In the genomic region with DNA sequence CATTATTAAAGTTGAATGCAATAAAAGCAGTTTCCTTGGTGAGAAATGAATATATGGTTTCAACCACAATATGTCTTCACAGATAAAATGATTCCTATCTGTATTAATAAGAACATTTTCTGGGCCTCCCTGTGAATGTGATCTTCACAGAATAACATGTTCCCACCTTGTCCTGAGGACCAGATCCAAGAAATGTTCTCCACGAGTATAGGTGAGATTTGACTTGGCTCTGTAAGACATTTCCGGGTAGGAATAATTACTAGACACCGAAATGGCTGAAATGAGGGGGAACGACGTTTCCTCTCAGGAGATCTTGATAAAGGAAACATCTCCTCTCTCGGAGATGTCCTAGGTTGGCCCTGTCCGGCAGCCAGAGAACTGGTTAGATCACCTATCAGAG, we compare ENCODE assay signal across 31 cellular contexts.
"Had no signal": no experiment of that assay in that cellular context is flagged by ENCODE, and none has a peak within 500 bp of the region (broad histone marks: within the 10 kb centered on the region; RNA-seq: fewer than 3 reads in every experiment).

No MANE protein-coding gene starts in this region.

- H3K27ac ChIP-seq: adrenal gland, body of pancreas, KMS-11, PC-9, RWPE1 had no signal

- H3K36me3 Mint-ChIP-seq: activated CD4-positive, alpha-beta memory T cell treated with anti-CD3 and anti-CD28 coated beads for 36 hours; activated naive CD4-positive, alpha-beta T cell treated with anti-CD3 and anti-CD28 coated beads, Interleukin-2, amount 50 U/mL, for 72 hours; T-cell; WTC11 had no signal

- H3K9me3 Mint-ChIP-seq: activated CD4-positive, alpha-beta memory T cell treated with anti-CD3 and anti-CD28 coated beads for 36 hours; activated naive CD4-positive, alpha-beta T cell treated with anti-CD3 and anti-CD28 coated beads for 36 hours; activated naive CD4-positive, alpha-beta T cell treated with anti-CD3 and anti-CD28 coated beads, Interleukin-2, amount 50 U/mL, for 72 hours; activated T-cell treated with anti-CD3 and anti-CD28 coated beads, Interleukin-2, amount 50 U/mL, for 4 hours; activated T-helper 1 cell treated with anti-CD3 and anti-CD28 coated beads, Interleukin-12 subunit alpha, Interleukin-12 subunit beta, Interleukin-2, Interleukin-4 antibody, amounts not matched to agents 30 ng/mL and 10 ng/mL and 1 ng/mL, durations not matched to agents 14 hours and 24 hours and 36 hours; T-cell; WTC11 had no signal

- DNase-seq: activated CD4-positive, alpha-beta memory T cell treated with anti-CD3 and anti-CD28 coated beads for 36 hours; activated CD4-positive, alpha-beta T cell treated with anti-CD3 and anti-CD28 coated beads for 4 hours; activated CD4-positive, alpha-beta T cell treated with anti-CD3 and anti-CD28 coated beads, Interleukin-2, amount 50 U/mL, for 1 hour; activated CD4-positive, CD25-positive, alpha-beta regulatory T cell treated with anti-CD3 and anti-CD28 coated beads, Interleukin-2, amount 50 U/mL, for 72 hours; activated CD8-positive, alpha-beta memory T cell treated with anti-CD3 and anti-CD28 coated beads, Interleukin-2, amount 50 U/mL, for 4 hours; activated gamma-delta T cell treated with Interleukin-2 at 50 U/mL for 16 hours; activated naive CD4-positive, alpha-beta T cell treated with anti-CD3 and anti-CD28 coated beads for 36 hours; activated T-cell treated with anti-CD3 and anti-CD28 coated beads for 4 hours; activated T-cell treated with anti-CD3 and anti-CD28 coated beads, Interleukin-2, amount 50 U/mL, for 4 hours; adrenal gland; body of pancreas; caudate nucleus; NCI-H1105; NCI-H1417 treated with DMSO at 0.1 percent for 48 hours; NCI-H187 treated with DMSO at 0.1 percent for 48 hours; NCI-H2107; NCI-H2171; NCI-H510A; NCI-H526; NCI-H748 treated with DMSO at 0.1 percent for 48 hours; NK-92 treated with Interleukin-12 subunit alpha and Interleukin-12 subunit beta, amount 100 ng/mL, for 24 hours; PC-9; SIG-M5; T-cell; T-helper 17 cell; T-helper 9 cell had no signal

- H3K9me3 ChIP-seq: adrenal gland, body of pancreas had no signal

- H3K27me3 ChIP-seq: adrenal gland, body of pancreas had no signal

- H3K4me1 Mint-ChIP-seq: T-cell had no signal

- H3K36me3 ChIP-seq: adrenal gland had no signal

- H3K4me3 ChIP-seq: adrenal gland, body of pancreas, PC-9 had no signal

- H3K27ac Mint-ChIP-seq: activated CD4-positive, alpha-beta memory T cell treated with anti-CD3 and anti-CD28 coated beads for 36 hours; activated naive CD4-positive, alpha-beta T cell treated with anti-CD3 and anti-CD28 coated beads for 36 hours; activated naive CD4-positive, alpha-beta T cell treated with anti-CD3 and anti-CD28 coated beads, Interleukin-2, amount 50 U/mL, for 72 hours; activated T-helper 1 cell treated with anti-CD3 and anti-CD28 coated beads, Interleukin-12 subunit alpha, Interleukin-12 subunit beta, Interleukin-2, Interleukin-4 antibody, amounts not matched to agents 30 ng/mL and 10 ng/mL and 1 ng/mL, durations not matched to agents 14 hours and 24 hours and 36 hours; T-cell; T-helper 17 cell; WTC11 had no signal

- H3K4me1 ChIP-seq: adrenal gland had no signal

- H3K4me3 Mint-ChIP-seq: activated CD4-positive, alpha-beta memory T cell treated with anti-CD3 and anti-CD28 coated beads for 36 hours; activated naive CD4-positive, alpha-beta T cell treated with anti-CD3 and anti-CD28 coated beads for 36 hours; activated T-cell treated with anti-CD3 and anti-CD28 coated beads, Interleukin-2, amount 50 U/mL, for 4 hours; activated T-helper 1 cell treated with anti-CD3 and anti-CD28 coated beads, Interleukin-12 subunit alpha, Interleukin-12 subunit beta, Interleukin-2, Interleukin-4 antibody, amounts not matched to agents 30 ng/mL and 10 ng/mL and 1 ng/mL, durations not matched to agents 14 hours and 24 hours and 36 hours; T-cell; T-helper 17 cell; WTC11 had no signal
